ENCODE assay signal across 8 cellular contexts in the genomic region with DNA sequence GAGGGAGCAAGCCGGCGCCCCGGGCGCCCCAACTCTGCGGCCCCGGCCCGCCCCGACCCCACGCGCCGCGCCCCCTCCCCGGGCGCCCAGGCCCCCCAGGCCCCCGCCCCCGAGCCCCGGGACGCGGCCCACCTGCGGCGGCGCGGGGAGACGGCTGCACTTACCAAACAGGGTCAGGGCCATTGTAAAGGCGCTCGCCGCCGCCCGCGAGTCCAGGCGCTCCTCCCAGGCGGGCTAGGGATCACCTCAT. TPM values are rescaled to one million over a fixed set of nuclear protein-coding genes. Genes with fewer than 3 reads are reported as not detected.
DNase-seq lines count a peak whose midpoint lies in the region; ATAC-seq and TF ChIP-seq lines count a peak whose summit lies in the region.

No MANE protein-coding gene starts in this region.

- no peaks in the 10 kb centered on the region; the same call in 1 of the 2 replicates for H3K79me2 ChIP-seq in DND-41 (ENCODE audit: insufficient read depth, low read length)
- no peaks in the 10 kb centered on the region for H3K79me2 ChIP-seq in HCT116 (ENCODE audit: insufficient read depth, low read length)

- H3K4me2 ChIP-seq in DND-41 (ENCODE audit: insufficient read depth, low read length) (peak overlapping the region; percentile 97), HCT116 (ENCODE audit: low read length) (peak overlapping the region; percentile 81)

- H3K4me1 ChIP-seq in DND-41 (ENCODE audit: insufficient read depth, low read length) (peaks cover 29% of the 10 kb centered on the region), HCT116 (ENCODE audit: control insufficient read depth in 1 of 2, insufficient read depth in 2 of 2, low read length in 2 of 2) (peaks cover 3 to 13% of the 10 kb centered on the region in 2 experiments; a peak in 3 of 4 replicates), esophagus squamous epithelium (peaks cover 4 to 27% (median 9%) of the 10 kb centered on the region in 3 donors)

- TF ChIP-seq RAD21 in HCT116 (IDR thresholded peaks at IDR 0.05; ENCODE audit: low read depth): no peak

- no peaks in the 10 kb centered on the region for H3K9me2 ChIP-seq in HCT116 (ENCODE audit: insufficient read depth)

- H2AFZ ChIP-seq in DND-41 (ENCODE audit: low read depth, low read length) (peak overlapping the region; percentile 93), HCT116 (ENCODE audit: low read depth, low read length, poor library complexity, severe bottlenecking) (no peak overlapping the region)

- WGBS in esophagus squamous epithelium, 2 donors: no CpG with 5 or more reads among the region's 32 CpGs

- CTCF ChIA-PET in HCT116 (lab: Charles Lee) (interaction anchor here (0.5 kb wide), 1 partner anchor 216 kb away, joined by 4 read pairs; no protein-coding TSS in a partner anchor), RWPE1 (lab: Yijun Ruan, JAX) (no interaction called here)

- peaks cover 21% of the 10 kb centered on the region for H3K27me3 ChIP-seq in DND-41 (ENCODE audit: insufficient read depth, low read length, poor library complexity)
- peaks cover 42% of the 10 kb centered on the region for H3K27me3 ChIP-seq in HCT116 (ENCODE audit: insufficient read depth, low read length)
- peaks cover 0 to 64% (median 2%) of the 10 kb centered on the region in 4 donors for H3K27me3 ChIP-seq in esophagus squamous epithelium

- TF ChIP-seq POLR2A in HCT116 (IDR thresholded peaks at IDR 0.05; ENCODE audit: borderline replicate concordance, extremely low read depth, insufficient read depth, insufficient read length) (no peak), esophagus squamous epithelium (IDR thresholded peaks at IDR 0.05) (no peak)

- H4K20me1 ChIP-seq in DND-41 (ENCODE audit: insufficient read depth, low read length) (no peaks in the 10 kb centered on the region), HCT116 (ENCODE audit: insufficient read depth) (no peaks in the 10 kb centered on the region)

- H3K9me3 ChIP-seq in DND-41 (ENCODE audit: insufficient read depth, low read length, severe bottlenecking): no peaks in the 10 kb centered on the region
- H3K9me3 ChIP-seq in HCT116 (ENCODE audit: control insufficient read depth in 1 of 2, insufficient read depth in 1 of 2, low read depth in 1 of 2, low read length in 2 of 2): no peaks in the 10 kb centered on the region
- no peaks in the 10 kb centered on the region for H3K9me3 ChIP-seq in esophagus squamous epithelium

- intact Hi-C loops in HCT116 (cut with micrococcal nuclease): no loop called here
- intact Hi-C loops in esophagus squamous epithelium (cut with DNase I): no loop called here

- no TSS peak for BruUV-seq in HCT116 (replicated peaks; lab: Mats Ljungman, UMichigan)

- POLR2A ChIA-PET in HCT116 (lab: Charles Lee) (interaction anchor here (1.2 kb wide), 1 partner anchor 16 kb away, joined by 5 read pairs; no protein-coding TSS in a partner anchor), RWPE1 (lab: Yijun Ruan, JAX; ENCODE audit: low non-redundant PET) (no interaction called here)

- ATAC-seq in DND-41 (ENCODE audit: insufficient read depth, low read depth) (peak; percentile 56), HCT116 (peak; percentile 74), omental fat pad (ENCODE audit: low FRiP score) (peak; percentile 57), HG03378 (IDR thresholded peaks at IDR 0.05; ENCODE audit: unreplicated experiment) (no peak)

- H3K4me3 ChIP-seq in DND-41 (ENCODE audit: low read depth in 1 of 2, low read length in 2 of 2) (peak overlapping the region; percentile 80 to 84; a peak in 3 of 4 replicates), HCT116 (replicated peaks in 1 of 2; ENCODE audit: low read depth in 1 of 2, low read length in 2 of 2) (peak overlapping the region; percentile 48 to 60), esophagus squamous epithelium (peak overlapping the region; percentile 52 to 90 (median 64))

- DNase-seq in DND-41: no peak
- no peak for DNase-seq in HCT116 (ENCODE audit: low read depth, low spot score)
- peak; percentile 26 for DNase-seq in RWPE1 (ENCODE audit: low spot score)
- DNase-seq in esophagus squamous epithelium (lab: John Stamatoyannopoulos, UW): no peak
- DNase-seq in omental fat pad (ENCODE audit: low spot score): no peak
- DNase-seq in activated effector memory CD4-positive, alpha-beta T cell treated with anti-CD3 and anti-CD28 coated beads, Interleukin-2, amount 50 U/mL, for 16 hours: no peak
- DNase-seq in SHP77 (lab: John Stamatoyannopoulos, UW): no peak

- TF ChIP-seq CTCF in DND-41 (IDR thresholded peaks at IDR 0.05; ENCODE audit: borderline replicate concordance, extremely low read depth, low read length, poor library complexity, severe bottlenecking): no peak
- no peak for TF ChIP-seq CTCF in HCT116 (IDR thresholded peaks at IDR 0.05 in 2 of 3, conservative IDR thresholded peaks at IDR 0.05 in 1 of 3; ENCODE audit: borderline replicate concordance in 1 of 3, insufficient read depth in 1 of 3, low read depth in 2 of 3, low read length in 2 of 3)
- no peak for TF ChIP-seq CTCF in RWPE1 (conservative IDR thresholded peaks at IDR 0.05; ENCODE audit: low read depth)
- TF ChIP-seq CTCF in esophagus squamous epithelium (IDR thresholded peaks at IDR 0.05): no peak
- TF ChIP-seq CTCF in omental fat pad (IDR thresholded peaks at IDR 0.05): no peak

- H3K27ac ChIP-seq in DND-41 (ENCODE audit: low read length) (no peak overlapping the region; the same call in 1 of the 2 replicates), HCT116 (ENCODE audit: low read depth, low read length) (peak overlapping the region; percentile 16; the same call in 1 of the 2 replicates), RWPE1 (peak overlapping the region; percentile 55), esophagus squamous epithelium (peak overlapping the region; percentile 74 to 94 (median 82))

- RAD21 ChIA-PET in HCT116 (lab: Charles Lee; ENCODE audit: low non-redundant PET in 1 of 2, low total read pairs in 2 of 2, uncharacterized antibody in 2 of 2, unreplicated experiment in 2 of 2): no interaction called here

- H3K36me3 ChIP-seq in DND-41 (ENCODE audit: insufficient read depth, low read length): no peaks in the 10 kb centered on the region
- no peaks in the 10 kb centered on the region for H3K36me3 ChIP-seq in HCT116 (ENCODE audit: control insufficient read depth in 1 of 2, insufficient read depth in 2 of 2, low read length in 2 of 2)
- no peaks in the 10 kb centered on the region for H3K36me3 ChIP-seq in esophagus squamous epithelium

- H3K9ac ChIP-seq in DND-41 (ENCODE audit: low read depth, low read length) (peak overlapping the region; percentile 75), HCT116 (ENCODE audit: low read length) (peak overlapping the region; percentile 25; the same call in 1 of the 2 replicates)

TF ChIP-seq in HCT116, 20 proteins besides CTCF, POLR2A, EP300 and RAD21:
- TF ChIP-seq POLR2AphosphoS5 (IDR thresholded peaks at IDR 0.05; ENCODE audit: low read depth, low read length) (no peak), TCF7L2 (IDR thresholded peaks at IDR 0.05; ENCODE audit: borderline replicate concordance, extremely low read depth, insufficient read depth, insufficient read length) (no peak), EGR1 (IDR thresholded peaks at IDR 0.05; ENCODE audit: low read depth) (no peak), ELF1 (IDR thresholded peaks at IDR 0.05; ENCODE audit: borderline replicate concordance, low read depth) (no peak), FOSL1 (IDR thresholded peaks at IDR 0.05; ENCODE audit: low read depth) (no peak), JUND (IDR thresholded peaks at IDR 0.05) (no peak)

RNA-seq across cellular contexts. Expression of a gene that starts 0.5 kb away (rescaled TPM):
- 3.6 TPM for total RNA-seq in HCT116 (2021; ENCODE audit: unreplicated experiment)
- polyA plus RNA-seq in HCT116 (2012): 1.7 and 1.8 TPM in 2 replicates
- total RNA-seq in esophagus squamous epithelium: 1 to 10 TPM in 3 of 4 donors, under 1 TPM in 1; 0.30 to 5.8 (median 3.6) TPM
- 10 to 100 TPM in 1 of 4 donors, 1 to 10 TPM in 3; 6.4 to 23.8 (median 8.7) TPM for total RNA-seq in omental fat pad
